ENCODE assay signal across 9 cellular contexts in the genomic region with DNA sequence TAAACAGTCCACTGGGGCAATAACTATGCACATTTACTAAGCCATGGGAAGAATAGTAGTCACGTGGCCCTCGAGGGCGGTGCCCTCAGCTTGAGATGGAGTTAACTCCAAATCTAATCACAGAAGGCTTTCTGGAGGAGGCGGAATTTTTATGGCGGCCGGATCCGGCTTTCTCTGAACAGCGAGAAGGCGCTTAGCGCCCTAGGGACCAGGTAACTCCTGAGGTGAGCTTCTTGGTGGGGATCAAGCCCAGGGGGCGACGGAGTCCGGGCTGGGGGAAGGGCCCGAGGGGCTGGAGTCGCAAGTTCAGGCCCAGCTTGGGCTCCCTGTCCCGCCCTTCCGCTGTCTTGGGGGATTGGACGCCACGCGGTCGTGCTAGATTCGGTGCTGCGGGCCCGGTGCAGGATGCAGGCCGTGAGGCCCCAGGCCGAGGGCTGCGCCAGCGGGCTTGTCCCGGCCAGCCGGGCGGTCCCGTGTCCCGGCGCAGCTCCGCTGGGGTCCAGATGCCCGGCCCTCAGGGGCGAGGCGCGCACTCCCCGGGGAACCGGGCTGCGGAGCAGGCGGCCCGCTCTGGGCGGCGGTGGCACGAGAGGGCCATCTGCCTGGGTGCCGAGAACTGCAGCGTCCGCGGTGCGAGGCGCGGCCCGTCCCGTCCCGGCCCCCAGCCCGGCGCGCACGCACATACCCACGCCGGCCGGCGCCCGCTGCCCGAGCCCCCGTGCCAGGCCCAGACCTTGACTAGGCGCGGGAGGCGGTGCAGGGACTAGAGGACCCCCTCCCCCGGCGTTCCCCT. TPM values are rescaled to one million over a fixed set of nuclear protein-coding genes. Genes with fewer than 3 reads are reported as not detected.
DNase-seq lines count a peak whose midpoint lies in the region; ATAC-seq lines count a peak whose summit lies in the region.
"Had no signal": no experiment of that assay in that cellular context is flagged by ENCODE, and none has a peak within 500 bp of the region (broad histone marks: within the 10 kb centered on the region; RNA-seq: fewer than 3 reads in every experiment).

No MANE protein-coding gene starts in this region.

- CTCF ChIA-PET in activated CD8-positive, alpha-beta memory T cell treated with anti-CD3 and anti-CD28 coated beads, Interleukin-2, amount 10 ng/mL, durations not matched to agents 7 days and 5 days (lab: Charles Lee) = interaction anchor here (1.0 to 7.7 kb wide), 4 partner anchors 15 to 20 kb away, joined by 3 to 38 read pairs (median 4); no protein-coding TSS in a partner anchor

- no peak for ATAC-seq in HG02938 (IDR thresholded peaks at IDR 0.05; ENCODE audit: unreplicated experiment)
- ATAC-seq in activated CD8-positive, alpha-beta memory T cell treated with anti-CD3 and anti-CD28 coated beads, Interleukin-2, amount 10 ng/mL, durations not matched to agents 7 days and 5 days = no peak

- WGBS in mesodermal cell (ENCODE audit: insufficient coverage in 2 of 2), 2 experiments = 18% methylated on average over 51 to 69 of the region's 73 CpGs
- WGBS in thymus = 85% methylated on average over 73 of the region's 73 CpGs

- H3K4me1 ChIP-seq in mesodermal cell (ENCODE audit: control insufficient read depth, insufficient read depth, low read length, poor library complexity, severe bottlenecking) = peaks cover 32% of the 10 kb centered on the region
- peaks cover 15% of the 10 kb centered on the region for H3K4me1 ChIP-seq in thymus (ENCODE audit: control insufficient read depth, insufficient read depth, low read length)

- peaks cover 40% of the 10 kb centered on the region for H3K4me1 Mint-ChIP-seq in activated CD8-positive, alpha-beta memory T cell treated with anti-CD3 and anti-CD28 coated beads, Interleukin-2, amount 10 ng/mL, durations not matched to agents 7 days and 5 days

- H3K27me3 Mint-ChIP-seq in activated CD8-positive, alpha-beta memory T cell treated with anti-CD3 and anti-CD28 coated beads, Interleukin-2, amount 10 ng/mL, durations not matched to agents 7 days and 5 days = no peaks in the 10 kb centered on the region

- H3K9me3 ChIP-seq in mesodermal cell (ENCODE audit: control insufficient read depth, low read length) = no peaks in the 10 kb centered on the region
- H3K9me3 ChIP-seq in thymus (ENCODE audit: control insufficient read depth) = no peaks in the 10 kb centered on the region
- H3K9me3 ChIP-seq in MG63 = no peaks in the 10 kb centered on the region

- no peak overlapping the region for H3K27ac Mint-ChIP-seq in activated CD8-positive, alpha-beta memory T cell treated with anti-CD3 and anti-CD28 coated beads, Interleukin-2, amount 10 ng/mL, durations not matched to agents 7 days and 5 days

- H3K27ac ChIP-seq in mesodermal cell (ENCODE audit: low read depth, low read length, severe bottlenecking) = no peak overlapping the region
- peak overlapping the region; percentile 48 for H3K27ac ChIP-seq in thymus (ENCODE audit: low read depth)

- peaks cover 20% of the 10 kb centered on the region for H3K36me3 ChIP-seq in mesodermal cell (ENCODE audit: control insufficient read depth, insufficient read depth, low read length)
- H3K36me3 ChIP-seq in thymus (ENCODE audit: control insufficient read depth, insufficient read depth) = peaks cover 4% of the 10 kb centered on the region
- peaks cover 27% of the 10 kb centered on the region for H3K36me3 ChIP-seq in MG63

- H3K4me3 ChIP-seq in mesodermal cell (ENCODE audit: extremely low read depth, insufficient read depth, low read length, poor library complexity, severe bottlenecking) (peak overlapping the region; percentile 46), thymus (ENCODE audit: low read length) (peak overlapping the region; percentile 99), MG63 (no peak overlapping the region)

- peaks cover 21% of the 10 kb centered on the region for H3K36me3 Mint-ChIP-seq in activated CD8-positive, alpha-beta memory T cell treated with anti-CD3 and anti-CD28 coated beads, Interleukin-2, amount 10 ng/mL, durations not matched to agents 7 days and 5 days

- no peak overlapping the region for H3K4me3 Mint-ChIP-seq in activated CD8-positive, alpha-beta memory T cell treated with anti-CD3 and anti-CD28 coated beads, Interleukin-2, amount 10 ng/mL, durations not matched to agents 7 days and 5 days

- H3K9me3 Mint-ChIP-seq in activated CD8-positive, alpha-beta memory T cell treated with anti-CD3 and anti-CD28 coated beads, Interleukin-2, amount 10 ng/mL, durations not matched to agents 7 days and 5 days (ENCODE audit: low read depth) = no peaks in the 10 kb centered on the region

- peak; percentile 17 for DNase-seq in NCI-H748 (lab: John Stamatoyannopoulos, UW; ENCODE audit: unreplicated experiment)
- DNase-seq in NCI-H748 treated with DMSO at 0.1 percent for 48 hours (lab: John Stamatoyannopoulos, UW) = no peak
- DNase-seq in ecto neural progenitor cell (ENCODE audit: low spot score) = peak; percentile 77
- no peak for DNase-seq in activated CD8-positive, alpha-beta memory T cell treated with anti-CD3 and anti-CD28 coated beads, Interleukin-2, amount 10 ng/mL, durations not matched to agents 7 days and 5 days
- DNase-seq in MG63 = no peak
- DNase-seq: amniotic stem cell had no signal

- H3K27me3 ChIP-seq in thymus (ENCODE audit: control insufficient read depth, insufficient read depth) (no peaks in the 10 kb centered on the region), MG63 (no peaks in the 10 kb centered on the region)

RNA-seq across cellular contexts. Expression of gene NSD1, which starts 1.7 kb away (rescaled TPM):
- 29.5 TPM for polyA plus RNA-seq in mesodermal cell (2013, experiment 1 of 2)
- 27.7 TPM for polyA plus RNA-seq in mesodermal cell (2013, experiment 2 of 2)
- polyA plus RNA-seq in thymus = 10.9 TPM
- total RNA-seq in activated CD8-positive, alpha-beta memory T cell treated with anti-CD3 and anti-CD28 coated beads, Interleukin-2, amount 10 ng/mL, durations not matched to agents 7 days and 5 days = 100 to 1,000 TPM in 1 of 2 experiments, 10 to 100 TPM in 1; 94.6 to 114 TPM
- total RNA-seq in MG63 (2014; rRNA removed; shearing (Covaris generic); ENCODE audit: low replicate concordance) = 30.9 and 43.8 TPM in 2 replicates

RNA-seq across cellular contexts. Expression of gene FGFR4, which starts 45.2 kb away (rescaled TPM):
- polyA plus RNA-seq in mesodermal cell (2013, experiment 1 of 2) = 14.2 TPM
- 12.3 TPM for polyA plus RNA-seq in mesodermal cell (2013, experiment 2 of 2)
- polyA plus RNA-seq in thymus = 1.7 TPM
- 1 to 10 TPM in 1 of 2 experiments, under 1 TPM in 1; 0.29 to 1.1 TPM for total RNA-seq in activated CD8-positive, alpha-beta memory T cell treated with anti-CD3 and anti-CD28 coated beads, Interleukin-2, amount 10 ng/mL, durations not matched to agents 7 days and 5 days
- 51.3 and 96.6 TPM in 2 replicates for total RNA-seq in MG63 (2014; rRNA removed; shearing (Covaris generic); ENCODE audit: low replicate concordance)

Comparison
In these comparisons a context has a peak if more than half of its experiments do, and no peak if none do; other contexts are left out.
1. DNase-seq: peak in NCI-H748 (single experiment) and ecto neural progenitor cell (single experiment); none in NCI-H748 treated with DMSO at 0.1 percent for 48 hours (single experiment), activated CD8-positive, alpha-beta memory T cell treated with anti-CD3 and anti-CD28 coated beads, Interleukin-2, amount 10 ng/mL, durations not matched to agents 7 days and 5 days (single experiment) and MG63 (single experiment).
2. RNA of gene FGFR4, which starts 45.2 kb away (total RNA-seq): 51.3 to 96.6 TPM in MG63; 0.29 to 1.1 TPM in activated CD8-positive, alpha-beta memory T cell treated with anti-CD3 and anti-CD28 coated beads, Interleukin-2, amount 10 ng/mL, durations not matched to agents 7 days and 5 days; every median in the first group is over 10 times any median in the second.